Comparison of ENCODE assay signal across 15 cellular contexts in the genomic region with DNA sequence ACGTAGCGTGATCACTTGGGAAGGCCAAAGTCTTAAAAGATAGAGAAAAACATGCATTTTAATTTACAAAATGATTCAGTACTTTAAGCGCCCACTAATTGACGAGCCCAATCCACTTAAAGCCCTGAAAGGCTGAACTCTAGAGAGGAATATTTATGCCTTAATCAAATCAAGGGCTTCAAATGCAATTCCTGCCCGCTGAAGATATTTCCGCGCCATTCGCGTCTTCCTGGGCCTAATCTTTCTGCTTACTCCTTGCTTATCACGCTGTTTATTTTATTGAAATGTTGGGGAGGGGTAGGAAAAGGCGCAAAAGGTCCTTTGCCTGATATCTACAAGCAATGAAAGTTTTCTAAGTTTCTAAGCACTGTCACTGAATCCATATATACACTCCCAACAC. TPM values are rescaled to one million over a fixed set of nuclear protein-coding genes. Genes with fewer than 3 reads are reported as not detected.
DNase-seq lines count a peak whose midpoint lies in the region; ATAC-seq and TF ChIP-seq lines count a peak whose summit lies in the region.
"Had no signal": no experiment of that assay in that cellular context is flagged by ENCODE, and none has a peak within 500 bp of the region (broad histone marks: within the 10 kb centered on the region; RNA-seq: fewer than 3 reads in every experiment).

No MANE protein-coding gene starts in this region.

- H3K9me3 ChIP-seq in BE2C (no peaks in the 10 kb centered on the region), SK-N-MC (ENCODE audit: low read depth, low read length) (no peaks in the 10 kb centered on the region)
- H3K9me3 ChIP-seq: body of pancreas, testis had no signal

- H3K36me3 Mint-ChIP-seq in progenitor cell of endocrine pancreas (ENCODE audit: insufficient read depth), result peaks cover 24% of the 10 kb centered on the region

- no peaks in the 10 kb centered on the region for H3K27me3 ChIP-seq in BE2C
- H3K27me3 ChIP-seq: testis had no signal

- H3K27ac ChIP-seq in SK-N-MC, result no peak overlapping the region
- H3K27ac ChIP-seq: parathyroid adenoma, testis had no signal

- peaks cover 76% of the 10 kb centered on the region for H3K36me3 ChIP-seq in BE2C
- peaks cover 37% of the 10 kb centered on the region for H3K36me3 ChIP-seq in SK-N-MC (ENCODE audit: insufficient read depth, low read length)

- H3K27me3 Mint-ChIP-seq in progenitor cell of endocrine pancreas, result peaks cover 64% of the 10 kb centered on the region

- DNase-seq in BE2C, result no peak
- no peak for DNase-seq in SK-N-MC (ENCODE audit: low read depth, low spot score)
- DNase-seq in fibroblast of pulmonary artery (ENCODE audit: low read depth), result no peak
- DNase-seq in progenitor cell of endocrine pancreas (ENCODE audit: low spot score, unreplicated experiment), result no peak
- DNase-seq: body of pancreas, C1 segment of cervical spinal cord, GOT3, NCI-H2107, testis had no signal

- H3K4me3 Mint-ChIP-seq in progenitor cell of endocrine pancreas (ENCODE audit: low read depth), result peak overlapping the region; percentile 84

- H3K4me3 ChIP-seq in BE2C (ENCODE audit: low read depth, low read length), result peak overlapping the region; percentile 91
- H3K4me3 ChIP-seq in SK-N-MC, result peak overlapping the region; percentile 75
- peak overlapping the region; percentile 99 for H3K4me3 ChIP-seq in fibroblast of pulmonary artery (replicated peaks; ENCODE audit: low read depth, low read length)
- H3K4me3 ChIP-seq: body of pancreas had no signal

- no peaks in the 10 kb centered on the region for H3K9me3 Mint-ChIP-seq in progenitor cell of endocrine pancreas (ENCODE audit: low read depth)

- H3K9ac ChIP-seq in SK-N-MC (ENCODE audit: insufficient read length), result peak overlapping the region; percentile 49
- H3K9ac ChIP-seq: parathyroid adenoma had no signal

- peaks cover 16% of the 10 kb centered on the region for H3K4me1 ChIP-seq in BE2C
- H3K4me1 ChIP-seq: parathyroid adenoma had no signal

- ATAC-seq in HG03565 (IDR thresholded peaks at IDR 0.05; ENCODE audit: unreplicated experiment) (no peak), HG02623 (IDR thresholded peaks at IDR 0.05; ENCODE audit: unreplicated experiment) (no peak), GM21367 (IDR thresholded peaks at IDR 0.05; ENCODE audit: unreplicated experiment) (no peak), GM19328 (IDR thresholded peaks at IDR 0.05; ENCODE audit: unreplicated experiment) (no peak)
- ATAC-seq: body of pancreas, esophagus mucosa had no signal

- H3K4me1 Mint-ChIP-seq in progenitor cell of endocrine pancreas (ENCODE audit: low read depth), result peaks cover 33% of the 10 kb centered on the region

- no peak overlapping the region for H3K27ac Mint-ChIP-seq in progenitor cell of endocrine pancreas

- TF ChIP-seq CTCF in BE2C (IDR thresholded peaks at IDR 0.05; ENCODE audit: low read depth, low read length) (no peak), fibroblast of pulmonary artery (IDR thresholded peaks at IDR 0.05; ENCODE audit: low read length, missing control alignments) (no peak), progenitor cell of endocrine pancreas (IDR thresholded peaks at IDR 0.05; ENCODE audit: unreplicated experiment) (no peak)

RNA-seq across cellular contexts. Expression of a gene that starts 4.0 kb away (rescaled TPM):
- 60.5 TPM for polyA plus RNA-seq in BE2C (2012; ENCODE audit: insufficient read depth, insufficient read length, low read depth)
- total RNA-seq in progenitor cell of endocrine pancreas, result 16.3 and 22.7 TPM in 2 replicates
